ENCODE assay signal across 9 cellular contexts in genomic region chr7:151060416-151061234, GRCh38. TPM values are rescaled to one million over a fixed set of nuclear protein-coding genes. Genes with fewer than 3 reads are reported as not detected.
A peak's percentile ranks its signal among the peaks of the same experiment; 100 is the strongest.
DNase-seq lines count a peak whose midpoint lies in the region; ATAC-seq, FAIRE-seq and TF ChIP-seq lines count a peak whose summit lies in the region.
"Had no signal": no experiment of that assay in that cellular context is flagged by ENCODE, and none has a peak within 500 bp of the region (broad histone marks: within the 10 kb centered on the region; RNA-seq: fewer than 3 reads in every experiment).

No MANE protein-coding gene starts in this region.

- WGBS in stomach, 5 donors, result 7 to 10% (median 8%) methylated on average over 17 to 21 of the region's 21 CpGs

- peak; percentile 28 for TF ChIP-seq CTCF in astrocyte of the spinal cord (IDR thresholded peaks at IDR 0.05; ENCODE audit: low read depth, low read length)
- no peak for TF ChIP-seq CTCF in stomach (IDR thresholded peaks at IDR 0.05)

- DNase-seq in NCI-H2227 (lab: John Stamatoyannopoulos, UW; ENCODE audit: unreplicated experiment) (peak; percentile 37), NCI-H2227 treated with DMSO at 0.1 percent for 48 hours (lab: John Stamatoyannopoulos, UW) (no peak), NAMALWA (ENCODE audit: low spot score) (peak; percentile 56), astrocyte of the spinal cord (ENCODE audit: low read depth, low spot score) (peak; percentile 43), left colon (peak; percentile 57 to 71), stomach (peak; percentile 64), NCI-H187 treated with DMSO at 0.1 percent for 48 hours (lab: John Stamatoyannopoulos, UW) (no peak), GM12891 (ENCODE audit: insufficient read length, low spot score) (no peak)

- in situ Hi-C loops in astrocyte of the spinal cord (cut with HindIII; ENCODE audit: low sequenced_read_pairs), result no loop called here

- H3K9me3 ChIP-seq in stomach, result no peaks in the 10 kb centered on the region

- H3K4me3 ChIP-seq in astrocyte of the spinal cord (ENCODE audit: low read depth, low read length), result peak overlapping the region; percentile 85
- H3K4me3 ChIP-seq in stomach, result peak overlapping the region; percentile 69 to 94 (median 82)

- H3K36me3 ChIP-seq in stomach, result peaks cover 18 to 23% (median 19%) of the 10 kb centered on the region in 4 donors

- no peak for FAIRE-seq in GM12891 (lab: Jason Lieb, UNC)
- FAIRE-seq: islet of Langerhans had no signal

- no peak for TF ChIP-seq EP300 in stomach (IDR thresholded peaks at IDR 0.05)

- no peak for ATAC-seq in left colon

- TF ChIP-seq POLR2A in stomach (IDR thresholded peaks at IDR 0.05) (no peak), GM12891 (IDR thresholded peaks at IDR 0.05; ENCODE audit: low read depth, low read length) (no peak)

- intact Hi-C loops in left colon (cut with DNase I, micrococcal nuclease), result no loop called here
- intact Hi-C loops in stomach (cut with DNase I; ENCODE audit: low total_unique reads), result loop anchor here (10.0 kb wide), 1 partner anchor 54 kb away; no protein-coding TSS in a partner anchor

- peaks cover 55 to 78% (median 65%) of the 10 kb centered on the region in 4 donors for H3K4me1 ChIP-seq in stomach

- H3K27ac ChIP-seq in stomach, result peak overlapping the region; percentile 91 to 97 (median 96)

- no peaks in the 10 kb centered on the region for H3K27me3 ChIP-seq in stomach

TF ChIP-seq in GM12891, 5 proteins besides CTCF, POLR2A, EP300 and RAD21:
- TF ChIP-seq PAX5 (IDR thresholded peaks at IDR 0.05; ENCODE audit: insufficient read depth, low read length, severe bottlenecking) (no peak), POLR2AphosphoS5 (IDR thresholded peaks at IDR 0.05; ENCODE audit: low read depth, low read length) (no peak), POU2F2 (IDR thresholded peaks at IDR 0.05; ENCODE audit: low read depth, low read length) (no peak), TAF1 (IDR thresholded peaks at IDR 0.05; ENCODE audit: low read depth, low read length) (no peak), SPI1 (IDR thresholded peaks at IDR 0.05; ENCODE audit: low read depth, low read length) (no peak)

RNA-seq across cellular contexts. Expression of gene SLC4A2, which starts 1.2 kb away (rescaled TPM):
- total RNA-seq in left colon (10 to 100 TPM; 76.7 to 97.4 TPM), stomach (100 to 1,000 TPM in 4 of 5 donors, 10 to 100 TPM in 1; 65.9 to 296 (median 128) TPM)
- 100 to 1,000 TPM; 121 to 157 (median 124) TPM for polyA plus RNA-seq in stomach
- polyA plus RNA-seq in GM12891 (2012; ENCODE audit: low read depth, missing spikeins), result 34.9 TPM

RNA-seq across cellular contexts. Expression of gene CDK5, which starts 2.9 kb away (rescaled TPM):
- total RNA-seq in left colon (10 to 100 TPM; 12.8 to 15.1 TPM), stomach (10 to 100 TPM in 2 of 5 donors, 1 to 10 TPM in 1, under 1 TPM in 1, not detected in 1; 0.87 to 46.1 (median 11.0) TPM)
- polyA plus RNA-seq in stomach, result 10 to 100 TPM in 2 of 3 donors, 1 to 10 TPM in 1; 8.3 to 13.3 (median 11.8) TPM
- 14.4 TPM for polyA plus RNA-seq in GM12891 (2012; ENCODE audit: low read depth, missing spikeins)

RNA-seq across cellular contexts. Expression of gene ASIC3, which starts 12.3 kb away (rescaled TPM):
- 1 to 10 TPM; 1.4 to 2.3 TPM for total RNA-seq in left colon
- total RNA-seq in stomach, result 10 to 100 TPM in 2 of 5 donors, under 1 TPM in 3; 0.29 to 25.9 (median 0.43) TPM
- polyA plus RNA-seq in stomach, result 1 to 10 TPM; 2.7 to 4.7 (median 3.7) TPM
- polyA plus RNA-seq in GM12891 (2012; ENCODE audit: low read depth, missing spikeins), result 2.7 TPM

RNA-seq across cellular contexts. Expression of gene FASTK, which starts 20.0 kb away (rescaled TPM):
- total RNA-seq in left colon (100 to 1,000 TPM in 1 of 2 donors, 10 to 100 TPM in 1; 82.0 to 108 TPM), stomach (100 to 1,000 TPM in 3 of 5 donors, 10 to 100 TPM in 2; 40.0 to 415 (median 116) TPM)
- 100 to 1,000 TPM in 2 of 3 donors, 10 to 100 TPM in 1; 70.3 to 149 (median 129) TPM for polyA plus RNA-seq in stomach
- 58.3 TPM for polyA plus RNA-seq in GM12891 (2012; ENCODE audit: low read depth, missing spikeins)

RNA-seq across cellular contexts. Expression of gene TMUB1, which starts 22.7 kb away (rescaled TPM):
- total RNA-seq in left colon (10 to 100 TPM; 72.4 to 80.7 TPM), stomach (10 to 100 TPM; 12.7 to 78.2 (median 42.9) TPM)
- polyA plus RNA-seq in stomach, result 10 to 100 TPM; 69.6 to 86.8 (median 72.4) TPM
- polyA plus RNA-seq in GM12891 (2012; ENCODE audit: low read depth, missing spikeins), result 39.5 TPM

Comparison
In these comparisons a context has a peak if more than half of its experiments do, and no peak if none do; other contexts are left out.
1. DNase-seq: peak in NCI-H2227 (single experiment), NAMALWA (single experiment), astrocyte of the spinal cord (single experiment), left colon (2 of 2) and stomach (single experiment); none in NCI-H2227 treated with DMSO at 0.1 percent for 48 hours (single experiment), NCI-H187 treated with DMSO at 0.1 percent for 48 hours (single experiment) and GM12891 (single experiment).